Comparison of ENCODE assay signal across 24 cellular contexts in genomic region chr4:85879518-85879917, GRCh38.
"Had no signal": no experiment of that assay in that cellular context is flagged by ENCODE, and none has a peak within 500 bp of the region (broad histone marks: within the 10 kb centered on the region; RNA-seq: fewer than 3 reads in every experiment).

No MANE protein-coding gene starts in this region.

- FAIRE-seq: urothelium cell line had no signal

- H3K9me3 ChIP-seq: neutrophil, psoas muscle, right lobe of liver, sigmoid colon, stomach, thoracic aorta, thyroid gland, tibial nerve, upper lobe of left lung had no signal

- H3K36me3 ChIP-seq: neutrophil, right lobe of liver, sigmoid colon, stomach, thoracic aorta, thyroid gland, tibial nerve, upper lobe of left lung had no signal

- H3K9ac ChIP-seq: parathyroid adenoma had no signal

- H3K4me1 ChIP-seq: parathyroid adenoma, psoas muscle, right lobe of liver, sigmoid colon, thyroid gland, tibial nerve, upper lobe of left lung had no signal

- H3K27ac ChIP-seq: neutrophil, parathyroid adenoma, psoas muscle, right lobe of liver, sigmoid colon, stomach, thoracic aorta, thyroid gland, tibial nerve, upper lobe of left lung had no signal

- DNase-seq: naive thymus-derived CD4-positive, alpha-beta T cell; natural killer cell; occipital lobe; posterior cingulate gyrus; psoas muscle; right cardiac atrium; right lobe of liver; sigmoid colon; small intestine; stimulated activated CD4-positive, alpha-beta T cell treated with anti-CD3 and anti-CD28 coated beads, Interleukin-15, amount 100 ng/mL, for 24 hours; stimulated activated CD4-positive, alpha-beta T cell treated with anti-CD3 and anti-CD28 coated beads, Interleukin-2, amount 100 ng/mL, for 24 hours; stimulated activated CD4-positive, alpha-beta T cell treated with anti-CD3 and anti-CD28 coated beads, Interleukin-2, amount 100 ng/mL, for 48 hours; stimulated activated CD4-positive, alpha-beta T cell treated with anti-CD3 and anti-CD28 coated beads, Interleukin-4, amount 100 ng/mL, for 24 hours; stimulated activated naive B cell treated with anti-CD40 and anti-IgM and Interleukin-4, amounts not matched to agents 10 μg/mL and 1 μg/mL and 100 μg/mL, for 72 hours; stimulated activated naive CD4-positive, alpha-beta T cell treated with Interleukin-2 at 50 U/mL for 16 hours; stomach; thyroid gland; trophoblast cell; upper lobe of left lung had no signal

- H3K4me3 ChIP-seq: psoas muscle, right lobe of liver, sigmoid colon, stomach, thoracic aorta, thyroid gland, tibial nerve, upper lobe of left lung had no signal

- H3K79me2 ChIP-seq: parathyroid adenoma had no signal

- H3K27me3 ChIP-seq: neutrophil, right lobe of liver, sigmoid colon, stomach, thyroid gland, tibial nerve, upper lobe of left lung had no signal
